ENCODE assay signal across 17 cellular contexts in the genomic region with DNA sequence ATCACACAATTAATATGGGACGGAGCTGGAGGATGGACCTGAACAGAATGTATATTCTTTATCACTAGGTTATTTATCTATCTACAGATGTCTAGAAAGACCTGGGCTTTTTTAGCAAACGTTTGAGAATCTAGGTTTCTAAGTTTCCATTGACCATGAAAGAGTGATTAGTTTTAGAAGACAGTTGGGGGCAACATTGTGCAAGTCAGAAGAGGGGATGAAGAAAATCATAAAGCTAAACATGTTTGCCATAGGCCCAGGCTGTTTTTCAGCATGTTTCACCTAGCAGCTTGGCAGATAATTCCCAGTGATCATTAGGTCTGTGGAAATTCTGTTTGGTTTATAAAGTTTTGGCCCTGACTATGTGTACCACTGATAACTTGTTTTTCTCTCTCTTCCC. TPM values are rescaled to one million over a fixed set of nuclear protein-coding genes. Genes with fewer than 3 reads are reported as not detected.
DNase-seq lines count a peak whose midpoint lies in the region; ATAC-seq and TF ChIP-seq lines count a peak whose summit lies in the region.
"Had no signal": no experiment of that assay in that cellular context is flagged by ENCODE, and none has a peak within 500 bp of the region (broad histone marks: within the 10 kb centered on the region; RNA-seq: fewer than 3 reads in every experiment).

No MANE protein-coding gene starts in this region.

- H3K36me3 ChIP-seq in HCT116 (ENCODE audit: control insufficient read depth in 1 of 2, insufficient read depth in 2 of 2, low read length in 2 of 2): no peaks in the 10 kb centered on the region
- H3K36me3 ChIP-seq in KOPT-K1 (ENCODE audit: insufficient read depth, low read length): peaks cover 90% of the 10 kb centered on the region
- H3K36me3 ChIP-seq: gastroesophageal sphincter had no signal

- no peaks in the 10 kb centered on the region for H3K27me3 Mint-ChIP-seq in activated naive CD8-positive, alpha-beta T cell treated with anti-CD3 and anti-CD28 coated beads, Interleukin-2, amount 50 U/mL, for 24 hours
- no peaks in the 10 kb centered on the region for H3K27me3 Mint-ChIP-seq in mesothelial cell of epicardium (ENCODE audit: low read depth)

- no peak overlapping the region for H3K27ac ChIP-seq in HCT116 (ENCODE audit: low read depth, low read length)
- H3K27ac ChIP-seq in KOPT-K1 (ENCODE audit: low read depth, low read length, poor library complexity, severe bottlenecking): peak overlapping the region; percentile 96
- H3K27ac ChIP-seq: C4-2B, gastroesophageal sphincter had no signal

- intact Hi-C loops in HCT116 (cut with micrococcal nuclease): no loop called here

- H3K27ac Mint-ChIP-seq in activated naive CD8-positive, alpha-beta T cell treated with anti-CD3 and anti-CD28 coated beads, Interleukin-2, amount 50 U/mL, for 24 hours: peak overlapping the region; percentile 70
- H3K27ac Mint-ChIP-seq in mesothelial cell of epicardium: peak overlapping the region; percentile 68
- H3K27ac Mint-ChIP-seq: immature natural killer cell had no signal

- DNase-seq in HCT116 (ENCODE audit: low read depth, low spot score) (no peak), mesothelial cell of epicardium (ENCODE audit: low spot score in 2 of 2, unreplicated experiment in 2 of 2) (no peak), NCI-H82 (lab: John Stamatoyannopoulos, UW) (no peak)
- no peak for DNase-seq in activated naive CD8-positive, alpha-beta T cell treated with anti-CD3 and anti-CD28 coated beads, Interleukin-2, amount 50 U/mL, for 24 hours
- no peak for DNase-seq in stimulated activated naive CD4-positive, alpha-beta T cell (lab: John Stamatoyannopoulos, UW)
- DNase-seq in stimulated activated CD4-positive, alpha-beta T cell treated with anti-CD3 and anti-CD28 coated beads, Interleukin-2, amount 100 ng/mL, for 48 hours: no peak
- DNase-seq: activated effector memory CD4-positive, alpha-beta T cell treated with anti-CD3 and anti-CD28 coated beads, Interleukin-2, amount 50 U/mL, for 16 hours; DMS79 treated with DMSO at 0.1 percent for 48 hours; effector memory CD4-positive, alpha-beta T cell; immature natural killer cell; MM.1S; NCI-H748 treated with DMSO at 0.1 percent for 48 hours; RPMI8226; stimulated activated CD4-positive, alpha-beta T cell treated with anti-CD3 and anti-CD28 coated beads, Interleukin-12 subunit alpha, Interleukin-12 subunit beta, amount 100 ng/mL, for 4 hours had no signal

- CTCF ChIA-PET in HCT116 (lab: Charles Lee): interaction anchor here (0.8 to 1.4 kb wide), 5 partner anchors 43 to 191 kb away, joined by 3 to 7 read pairs (median 4); no protein-coding TSS in a partner anchor

- H3K9me3 ChIP-seq in HCT116 (ENCODE audit: control insufficient read depth in 1 of 2, insufficient read depth in 1 of 2, low read depth in 1 of 2, low read length in 2 of 2): no peaks in the 10 kb centered on the region
- no peaks in the 10 kb centered on the region for H3K9me3 ChIP-seq in KOPT-K1 (ENCODE audit: insufficient read depth, low read length, poor library complexity, severe bottlenecking)
- H3K9me3 ChIP-seq: gastroesophageal sphincter had no signal

- no TSS peak for BruUV-seq in HCT116 (replicated peaks; lab: Mats Ljungman, UMichigan)

- peak overlapping the region; percentile 32; the same call in 1 of the 2 replicates for H3K4me2 ChIP-seq in HCT116 (ENCODE audit: low read length)

- H3K79me2 ChIP-seq in HCT116 (ENCODE audit: insufficient read depth, low read length): no peaks in the 10 kb centered on the region

- no peak overlapping the region for H2AFZ ChIP-seq in HCT116 (ENCODE audit: low read depth, low read length, poor library complexity, severe bottlenecking)

- no peaks in the 10 kb centered on the region for H4K20me1 ChIP-seq in HCT116 (ENCODE audit: insufficient read depth)

- ATAC-seq in HCT116: 0 out of 2 replicates have a peak, but pooled peaks have one; percentile 6
- ATAC-seq in activated naive CD8-positive, alpha-beta T cell treated with anti-CD3 and anti-CD28 coated beads, Interleukin-2, amount 50 U/mL, for 24 hours: no peak
- ATAC-seq: gastroesophageal sphincter had no signal

- no peaks in the 10 kb centered on the region for H3K9me3 Mint-ChIP-seq in activated naive CD8-positive, alpha-beta T cell treated with anti-CD3 and anti-CD28 coated beads, Interleukin-2, amount 50 U/mL, for 24 hours
- H3K9me3 Mint-ChIP-seq in mesothelial cell of epicardium: peaks cover 1% of the 10 kb centered on the region
- H3K9me3 Mint-ChIP-seq: immature natural killer cell had no signal

- H3K4me3 ChIP-seq in HCT116 (replicated peaks in 1 of 2; ENCODE audit: low read depth in 1 of 2, low read length in 2 of 2): no peak overlapping the region
- H3K4me3 ChIP-seq: gastroesophageal sphincter had no signal

- RAD21 ChIA-PET in HCT116 (lab: Charles Lee; ENCODE audit: low non-redundant PET in 1 of 2, low total read pairs in 2 of 2, uncharacterized antibody in 2 of 2, unreplicated experiment in 2 of 2): interaction anchor here in 1 of 2 experiments (0.8 kb wide), 1 partner anchor 191 kb away, joined by 3 read pairs; no protein-coding TSS in a partner anchor

- no peaks in the 10 kb centered on the region for H3K27me3 ChIP-seq in HCT116 (ENCODE audit: insufficient read depth, low read length)
- H3K27me3 ChIP-seq: gastroesophageal sphincter had no signal

- peaks cover 17 to 20% of the 10 kb centered on the region in 2 experiments for H3K4me1 ChIP-seq in HCT116 (ENCODE audit: control insufficient read depth in 1 of 2, insufficient read depth in 2 of 2, low read length in 2 of 2)
- H3K4me1 ChIP-seq: gastroesophageal sphincter had no signal

- H3K9me2 ChIP-seq in HCT116 (ENCODE audit: insufficient read depth): no peaks in the 10 kb centered on the region

- H3K9ac ChIP-seq in HCT116 (ENCODE audit: low read length): no peak overlapping the region

- TF ChIP-seq POLR2A in HCT116 (IDR thresholded peaks at IDR 0.05; ENCODE audit: borderline replicate concordance, extremely low read depth, insufficient read depth, insufficient read length): no peak

- POLR2A ChIA-PET in HCT116 (lab: Charles Lee): no interaction called here

- peak overlapping the region; percentile 2 for H3K4me3 Mint-ChIP-seq in activated naive CD8-positive, alpha-beta T cell treated with anti-CD3 and anti-CD28 coated beads, Interleukin-2, amount 50 U/mL, for 24 hours
- H3K4me3 Mint-ChIP-seq in mesothelial cell of epicardium: no peak overlapping the region
- H3K4me3 Mint-ChIP-seq: immature natural killer cell had no signal

- no peaks in the 10 kb centered on the region for H3K36me3 Mint-ChIP-seq in activated naive CD8-positive, alpha-beta T cell treated with anti-CD3 and anti-CD28 coated beads, Interleukin-2, amount 50 U/mL, for 24 hours (ENCODE audit: low read depth)
- peaks cover 5% of the 10 kb centered on the region for H3K36me3 Mint-ChIP-seq in mesothelial cell of epicardium

- TF ChIP-seq RAD21 in HCT116 (IDR thresholded peaks at IDR 0.05; ENCODE audit: low read depth): peak; percentile 46

- TF ChIP-seq CTCF in HCT116 (IDR thresholded peaks at IDR 0.05 in 2 of 3, conservative IDR thresholded peaks at IDR 0.05 in 1 of 3; ENCODE audit: borderline replicate concordance in 1 of 3, insufficient read depth in 1 of 3, low read depth in 2 of 3, low read length in 2 of 3): peak in 1 of 3 experiments; percentile 10; a peak in 1 of 6 replicates
- TF ChIP-seq CTCF in mesothelial cell of epicardium (IDR thresholded peaks at IDR 0.05; ENCODE audit: unreplicated experiment): no peak

- peaks cover 41% of the 10 kb centered on the region for H3K4me1 Mint-ChIP-seq in activated naive CD8-positive, alpha-beta T cell treated with anti-CD3 and anti-CD28 coated beads, Interleukin-2, amount 50 U/mL, for 24 hours
- peaks cover 37% of the 10 kb centered on the region for H3K4me1 Mint-ChIP-seq in mesothelial cell of epicardium

TF ChIP-seq in HCT116, 20 proteins besides CTCF, POLR2A, EP300 and RAD21 (continues in another document):
- TF ChIP-seq, protein P1, sequence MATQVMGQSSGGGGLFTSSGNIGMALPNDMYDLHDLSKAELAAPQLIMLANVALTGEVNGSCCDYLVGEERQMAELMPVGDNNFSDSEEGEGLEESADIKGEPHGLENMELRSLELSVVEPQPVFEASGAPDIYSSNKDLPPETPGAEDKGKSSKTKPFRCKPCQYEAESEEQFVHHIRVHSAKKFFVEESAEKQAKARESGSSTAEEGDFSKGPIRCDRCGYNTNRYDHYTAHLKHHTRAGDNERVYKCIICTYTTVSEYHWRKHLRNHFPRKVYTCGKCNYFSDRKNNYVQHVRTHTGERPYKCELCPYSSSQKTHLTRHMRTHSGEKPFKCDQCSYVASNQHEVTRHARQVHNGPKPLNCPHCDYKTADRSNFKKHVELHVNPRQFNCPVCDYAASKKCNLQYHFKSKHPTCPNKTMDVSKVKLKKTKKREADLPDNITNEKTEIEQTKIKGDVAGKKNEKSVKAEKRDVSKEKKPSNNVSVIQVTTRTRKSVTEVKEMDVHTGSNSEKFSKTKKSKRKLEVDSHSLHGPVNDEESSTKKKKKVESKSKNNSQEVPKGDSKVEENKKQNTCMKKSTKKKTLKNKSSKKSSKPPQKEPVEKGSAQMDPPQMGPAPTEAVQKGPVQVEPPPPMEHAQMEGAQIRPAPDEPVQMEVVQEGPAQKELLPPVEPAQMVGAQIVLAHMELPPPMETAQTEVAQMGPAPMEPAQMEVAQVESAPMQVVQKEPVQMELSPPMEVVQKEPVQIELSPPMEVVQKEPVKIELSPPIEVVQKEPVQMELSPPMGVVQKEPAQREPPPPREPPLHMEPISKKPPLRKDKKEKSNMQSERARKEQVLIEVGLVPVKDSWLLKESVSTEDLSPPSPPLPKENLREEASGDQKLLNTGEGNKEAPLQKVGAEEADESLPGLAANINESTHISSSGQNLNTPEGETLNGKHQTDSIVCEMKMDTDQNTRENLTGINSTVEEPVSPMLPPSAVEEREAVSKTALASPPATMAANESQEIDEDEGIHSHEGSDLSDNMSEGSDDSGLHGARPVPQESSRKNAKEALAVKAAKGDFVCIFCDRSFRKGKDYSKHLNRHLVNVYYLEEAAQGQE (IDR thresholded peaks at IDR 0.05; ENCODE audit: low read depth): no peak
- TF ChIP-seq ZNF274 (IDR thresholded peaks at IDR 0.05; ENCODE audit: low read depth, low read length) (no peak), POLR2AphosphoS5 (IDR thresholded peaks at IDR 0.05; ENCODE audit: low read depth, low read length) (no peak), YY1 (IDR thresholded peaks at IDR 0.05; ENCODE audit: extremely low read depth, insufficient replicate concordance, low read depth, low read length) (no peak), SIN3A (IDR thresholded peaks at IDR 0.05; ENCODE audit: low read depth) (no peak), JUND (IDR thresholded peaks at IDR 0.05) (no peak)

RNA-seq across cellular contexts. Expression of a gene that starts 44.1 kb away (rescaled TPM):
- 9.8 TPM for total RNA-seq in HCT116 (2021; ENCODE audit: unreplicated experiment)
- 6.4 and 8.4 TPM in 2 replicates for polyA plus RNA-seq in HCT116 (2012)
- total RNA-seq in mesothelial cell of epicardium: 40.3 to 47.6 TPM (median 45.2 TPM) in 3 replicates

RNA-seq across cellular contexts. Expression of a gene that starts 58.6 kb away (rescaled TPM):
- 1.7 TPM for total RNA-seq in HCT116 (2021; ENCODE audit: unreplicated experiment)
- polyA plus RNA-seq in HCT116 (2012): 0.81 and 1.1 TPM in 2 replicates
- 8.2 to 10.8 TPM (median 8.8 TPM) in 3 replicates for total RNA-seq in mesothelial cell of epicardium

RNA-seq across cellular contexts. Expression of a gene that starts 59.0 kb away (rescaled TPM):
- total RNA-seq in HCT116 (2021; ENCODE audit: unreplicated experiment) (89.7 TPM), mesothelial cell of epicardium (79.5 to 88.5 TPM (median 86.1 TPM) in 3 replicates)
- 52.1 and 57.0 TPM in 2 replicates for polyA plus RNA-seq in HCT116 (2012)
